ENCODE assay signal across 8 cellular contexts in genomic region chr4:149409186-149410056, GRCh38.
DNase-seq lines count a peak whose midpoint lies in the region; ATAC-seq and TF ChIP-seq lines count a peak whose summit lies in the region.
"Had no signal": no experiment of that assay in that cellular context is flagged by ENCODE, and none has a peak within 500 bp of the region (broad histone marks: within the 10 kb centered on the region; RNA-seq: fewer than 3 reads in every experiment).

No MANE protein-coding gene starts in this region.

- H3K4me3 ChIP-seq in ascending aorta (peak overlapping the region; percentile 0 to 9), tibial artery (no peak overlapping the region)

- peak; percentile 99 for ATAC-seq in left ventricle myocardium superior
- ATAC-seq in GM18502 (IDR thresholded peaks at IDR 0.05; ENCODE audit: poor library complexity, unreplicated experiment), result no peak
- ATAC-seq in GM21515 (IDR thresholded peaks at IDR 0.05; ENCODE audit: unreplicated experiment), result no peak
- ATAC-seq: naive thymus-derived CD4-positive, alpha-beta T cell had no signal

- no peaks in the 10 kb centered on the region for H3K27me3 ChIP-seq in ascending aorta
- H3K27me3 ChIP-seq in tibial artery, result no peaks in the 10 kb centered on the region

- H3K27ac ChIP-seq in ascending aorta (no peak overlapping the region), tibial artery (peak overlapping the region in 1 of 2 donors; percentile 7)

- H3K36me3 ChIP-seq in ascending aorta (no peaks in the 10 kb centered on the region), tibial artery (no peaks in the 10 kb centered on the region)

- DNase-seq in HK-2 (ENCODE audit: unreplicated experiment), result peak; percentile 63
- no peak for DNase-seq in ascending aorta (ENCODE audit: low spot score in 2 of 2)
- DNase-seq in left ventricle myocardium superior, result peak; percentile 65
- peak; percentile 19 to 61 for DNase-seq in tibial artery
- no peak for DNase-seq in D341Med (ENCODE audit: low spot score)
- DNase-seq: naive thymus-derived CD4-positive, alpha-beta T cell had no signal

- H3K4me1 ChIP-seq in ascending aorta (no peaks in the 10 kb centered on the region), tibial artery (peaks cover 0 to 12% (median 5%) of the 10 kb centered on the region in 4 donors)

- no peaks in the 10 kb centered on the region for H3K9me3 ChIP-seq in ascending aorta
- H3K9me3 ChIP-seq in tibial artery, result no peaks in the 10 kb centered on the region

- TF ChIP-seq CTCF in ascending aorta (IDR thresholded peaks at IDR 0.05) (no peak), tibial artery (IDR thresholded peaks at IDR 0.05) (no peak)

- intact Hi-C loops in ascending aorta (cut with DNase I), result no loop called here
- intact Hi-C loops in left ventricle myocardium superior (cut with micrococcal nuclease), result no loop called here
- intact Hi-C loops in tibial artery (cut with DNase I; ENCODE audit: low total_unique reads), result no loop called here

Comparison
In these comparisons a context has a peak if more than half of its experiments do, and no peak if none do; other contexts are left out.
1. DNase-seq: peak in HK-2 (single experiment), left ventricle myocardium superior (single experiment) and tibial artery (2 of 2); none in ascending aorta (0 of 2) and D341Med (single experiment).
2. H3K4me3 ChIP-seq: peak in ascending aorta (2 of 2); none in tibial artery (0 of 2).